Comparison of ENCODE assay signal across 8 cellular contexts in genomic region chr14:24678801-24679247, GRCh38. TPM values are rescaled to one million over a fixed set of nuclear protein-coding genes. Genes with fewer than 3 reads are reported as not detected.
A peak's percentile ranks its signal among the peaks of the same experiment; 100 is the strongest.
DNase-seq lines count a peak whose midpoint lies in the region; ATAC-seq and TF ChIP-seq lines count a peak whose summit lies in the region.

No MANE protein-coding gene starts in this region.

- no peak overlapping the region for H3K27ac ChIP-seq in 22Rv1
- no peak overlapping the region for H3K27ac ChIP-seq in ascending aorta
- no peak overlapping the region for H3K27ac ChIP-seq in hepatocyte
- no peak overlapping the region for H3K27ac ChIP-seq in gastrocnemius medialis

- intact Hi-C loops in ascending aorta (cut with DNase I) (no loop called here), gastrocnemius medialis (cut with DNase I; ENCODE audit: low total_unique reads) (loop anchor here (5.0 kb wide), 1 partner anchor 72 kb away; the partner anchor contains the start of gene GZMH)

- no peaks in the 10 kb centered on the region for H3K79me2 ChIP-seq in hepatocyte

- H3K4me3 ChIP-seq in ascending aorta = peak overlapping the region; percentile 30 to 53
- no peak overlapping the region for H3K4me3 ChIP-seq in hepatocyte
- peak overlapping the region; percentile 4 to 42 (median 33) for H3K4me3 ChIP-seq in gastrocnemius medialis

- H3K4me3 Mint-ChIP-seq in T-helper 17 cell = peak overlapping the region; percentile 89

- peaks cover 25% of the 10 kb centered on the region for H3K27me3 Mint-ChIP-seq in T-helper 17 cell

- H4K20me1 ChIP-seq in hepatocyte (ENCODE audit: insufficient read depth, poor library complexity, severe bottlenecking) = no peaks in the 10 kb centered on the region

- peak overlapping the region; percentile 95 for H3K27ac Mint-ChIP-seq in T-helper 17 cell

- peak overlapping the region; percentile 57 for H2AFZ ChIP-seq in hepatocyte

- peak; percentile 85 for DNase-seq in NCI-H1694 (lab: John Stamatoyannopoulos, UW)
- DNase-seq in T-helper 17 cell = peak; percentile 45 to 66 (median 52)
- DNase-seq in ascending aorta (ENCODE audit: low spot score in 2 of 2) = peak in 1 of 2 donors; percentile 84
- DNase-seq in hepatocyte (ENCODE audit: low spot score) = peak; percentile 92
- DNase-seq in gastrocnemius medialis = peak; percentile 23 to 29

- H3K4me1 ChIP-seq in ascending aorta = no peaks in the 10 kb centered on the region
- no peaks in the 10 kb centered on the region for H3K4me1 ChIP-seq in hepatocyte (ENCODE audit: insufficient read depth)
- H3K4me1 ChIP-seq in gastrocnemius medialis = peaks cover 0 to 3% of the 10 kb centered on the region in 2 donors

- H3K9me2 ChIP-seq in hepatocyte (replicated peaks; ENCODE audit: insufficient read depth) = no peaks in the 10 kb centered on the region

- peak overlapping the region; percentile 74 for H3K4me2 ChIP-seq in hepatocyte

- TF ChIP-seq POLR2A in gastrocnemius medialis (IDR thresholded peaks at IDR 0.05) = no peak

- H3K36me3 ChIP-seq in ascending aorta = no peaks in the 10 kb centered on the region
- H3K36me3 ChIP-seq in hepatocyte (replicated peaks; ENCODE audit: insufficient read depth, low read depth) = no peaks in the 10 kb centered on the region
- H3K36me3 ChIP-seq in gastrocnemius medialis = no peaks in the 10 kb centered on the region

- H3K36me3 Mint-ChIP-seq in T-helper 17 cell (ENCODE audit: low read depth) = no peaks in the 10 kb centered on the region

- H3K27me3 ChIP-seq in ascending aorta (no peaks in the 10 kb centered on the region), hepatocyte (peaks cover 18% of the 10 kb centered on the region), gastrocnemius medialis (no peaks in the 10 kb centered on the region)

- ATAC-seq in GM18498 (IDR thresholded peaks at IDR 0.05; ENCODE audit: unreplicated experiment) = peak; percentile 77
- ATAC-seq in HG02885 (IDR thresholded peaks at IDR 0.05; ENCODE audit: poor library complexity, unreplicated experiment) = peak; percentile 88
- ATAC-seq in T-helper 17 cell = peak; percentile 92
- peak in 1 of 2 donors; percentile 60 for ATAC-seq in gastrocnemius medialis

- H3K9me3 ChIP-seq in T-helper 17 cell (ENCODE audit: control insufficient read depth, low read length, poor library complexity, severe bottlenecking) = no peaks in the 10 kb centered on the region
- H3K9me3 ChIP-seq in ascending aorta = no peaks in the 10 kb centered on the region
- no peaks in the 10 kb centered on the region for H3K9me3 ChIP-seq in hepatocyte (ENCODE audit: low read depth)
- H3K9me3 ChIP-seq in gastrocnemius medialis = no peaks in the 10 kb centered on the region

- TF ChIP-seq CTCF in 22Rv1 (IDR thresholded peaks at IDR 0.05) (peak; percentile 99), ascending aorta (IDR thresholded peaks at IDR 0.05) (peak; percentile 59 to 78 (median 72)), hepatocyte (IDR thresholded peaks at IDR 0.05; ENCODE audit: poor library complexity) (peak; percentile 100), gastrocnemius medialis (IDR thresholded peaks at IDR 0.05 in 4 of 5, conservative IDR thresholded peaks at IDR 0.05 in 1 of 5) (peak; percentile 42 to 78 (median 56))

- peaks cover 30% of the 10 kb centered on the region for H3K4me1 Mint-ChIP-seq in T-helper 17 cell

- in situ Hi-C loops in gastrocnemius medialis (cut with MboI; ENCODE audit: low sequenced_read_pairs in 4 of 4) = no loop called here

- WGBS in hepatocyte (ENCODE audit: low lambda C conversion rate, missing lambda C conversion rate) = 5% methylated on average over 11 of the region's 11 CpGs

RNA-seq across cellular contexts. Expression of gene GZMB, which starts 44.8 kb away (rescaled TPM):
- total RNA-seq in T-helper 17 cell = under 1 TPM in 1 of 2 donors, not detected in 1; 0.82 TPM
- total RNA-seq in ascending aorta = not detected
- not detected in 2 replicates for total RNA-seq in hepatocyte
- polyA plus RNA-seq in hepatocyte = not detected in 2 replicates
- total RNA-seq in gastrocnemius medialis = under 1 TPM in 1 of 4 donors, not detected in 3; 0.62 TPM
